In the genomic region with DNA sequence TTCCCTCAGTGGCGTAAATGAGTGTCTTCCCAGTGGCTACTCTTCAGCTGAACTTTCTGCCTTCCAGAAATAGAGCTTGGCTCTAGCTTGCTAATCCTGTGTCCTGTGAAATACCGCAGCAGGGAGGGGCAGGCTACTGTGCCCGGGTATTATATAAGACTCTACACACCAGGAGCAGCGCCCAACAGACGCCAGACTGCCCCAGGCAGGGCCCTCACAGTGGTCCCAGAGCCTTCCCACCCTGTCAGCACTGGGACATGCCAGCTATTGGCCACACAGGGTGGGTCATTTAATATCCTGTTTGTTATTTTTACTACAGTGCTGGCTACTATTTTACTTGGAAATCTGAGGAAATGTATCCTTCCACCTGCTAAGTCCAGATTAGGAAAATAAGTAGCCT, we compare ENCODE assay signal across 13 cellular contexts.
DNase-seq lines count a peak whose midpoint lies in the region; ATAC-seq and TF ChIP-seq lines count a peak whose summit lies in the region.
"Had no signal": no experiment of that assay in that cellular context is flagged by ENCODE, and none has a peak within 500 bp of the region (broad histone marks: within the 10 kb centered on the region; RNA-seq: fewer than 3 reads in every experiment).

No MANE protein-coding gene starts in this region.

- no peak overlapping the region for H3K4me3 ChIP-seq in epithelial cell of esophagus (ENCODE audit: low read length)
- H3K4me3 ChIP-seq in tibial artery: no peak overlapping the region
- H3K4me3 ChIP-seq: K562 had no signal

- intact Hi-C loops in tibial artery (cut with DNase I; ENCODE audit: low total_unique reads): no loop called here

- H3K4me1 ChIP-seq in tibial artery: peaks cover 0 to 73% (median 30%) of the 10 kb centered on the region in 4 donors

- H3K27me3 ChIP-seq in tibial artery: no peaks in the 10 kb centered on the region

- peak overlapping the region; percentile 53 for H3K27ac ChIP-seq in tibial artery
- H3K27ac ChIP-seq: C4-2B had no signal

- no peak for ATAC-seq in GM18511 (IDR thresholded peaks at IDR 0.05; ENCODE audit: unreplicated experiment)
- ATAC-seq in HG02623 (IDR thresholded peaks at IDR 0.05; ENCODE audit: unreplicated experiment): no peak
- ATAC-seq: activated CD4-positive, alpha-beta T cell treated with anti-CD3 and anti-CD28 coated beads for 36 hours; K562 had no signal

- no peaks in the 10 kb centered on the region for H3K9me3 ChIP-seq in tibial artery

- no peak for TF ChIP-seq CTCF in epithelial cell of esophagus (IDR thresholded peaks at IDR 0.05; ENCODE audit: insufficient read depth, low read depth, low read length, missing control alignments)
- no peak for TF ChIP-seq CTCF in tibial artery (IDR thresholded peaks at IDR 0.05)

- DNase-seq in NCI-H82 treated with DMSO at 0.1 percent for 48 hours (lab: John Stamatoyannopoulos, UW; ENCODE audit: unreplicated experiment) (peak; percentile 36), epithelial cell of esophagus (ENCODE audit: low read depth) (peak; percentile 21), medulla oblongata (ENCODE audit: extremely low spot score) (peak; percentile 65), tibial artery (peak; percentile 64 to 78), foreskin melanocyte (no peak), NOMO-1 treated with DMSO at 0.1 percent for 48 hours (lab: John Stamatoyannopoulos, UW; ENCODE audit: unreplicated experiment) (no peak)
- DNase-seq: activated CD4-positive, alpha-beta T cell treated with anti-CD3 and anti-CD28 coated beads for 36 hours; SIG-M5; stimulated activated CD4-positive, alpha-beta T cell treated with anti-CD3 and anti-CD28 coated beads, Interleukin-4, amount 100 ng/mL, for 1 hour had no signal

- no peaks in the 10 kb centered on the region for H3K36me3 ChIP-seq in tibial artery

Comparison
In these comparisons a context has a peak if more than half of its experiments do, and no peak if none do; other contexts are left out.
1. DNase-seq: peak in NCI-H82 treated with DMSO at 0.1 percent for 48 hours (single experiment), epithelial cell of esophagus (single experiment), medulla oblongata (single experiment) and tibial artery (2 of 2); none in foreskin melanocyte (single experiment) and NOMO-1 treated with DMSO at 0.1 percent for 48 hours (single experiment).